In the genomic region with DNA sequence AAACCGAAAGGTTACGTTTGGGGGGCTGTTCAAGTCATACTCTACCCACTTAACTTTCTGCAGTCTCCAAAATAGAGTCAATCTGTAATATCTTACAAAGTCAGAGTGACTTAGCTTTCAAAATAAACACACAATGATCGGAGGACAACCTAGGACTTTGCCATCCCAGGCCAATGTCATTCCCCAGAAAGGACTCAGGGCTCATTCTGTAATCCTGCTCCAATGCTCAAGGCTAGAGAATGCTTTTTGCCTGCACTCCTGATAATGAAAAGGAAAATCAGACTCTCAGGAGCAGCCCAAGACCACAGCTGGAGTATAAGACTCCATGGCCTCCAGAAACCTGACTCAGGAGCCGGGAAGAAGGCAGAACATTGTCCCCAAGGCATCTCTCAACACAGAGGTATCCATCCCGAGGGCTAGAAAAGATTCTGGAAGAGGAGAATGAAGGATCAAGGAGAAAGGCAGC, we compare ENCODE assay signal across 8 cellular contexts. TPM values are rescaled to one million over a fixed set of nuclear protein-coding genes. Genes with fewer than 3 reads are reported as not detected.
DNase-seq lines count a peak whose midpoint lies in the region; ATAC-seq and TF ChIP-seq lines count a peak whose summit lies in the region.

No MANE protein-coding gene starts in this region.

- no peak for DNase-seq in right atrium auricular region (ENCODE audit: low spot score)
- DNase-seq in Right ventricle myocardium superior, result no peak
- DNase-seq in caudate nucleus (lab: John Stamatoyannopoulos, UW), result no peak
- DNase-seq in natural killer cell treated with Interleukin-12 subunit alpha and Interleukin-12 subunit beta and Interleukin-15 and Interleukin-18, amount 100 ng/mL, for 72 hours (ENCODE audit: low spot score), result no peak
- peak in 1 of 2 donors; percentile 3 for DNase-seq in aorta
- no peak for DNase-seq in dermis blood vessel endothelial cell
- no peak for DNase-seq in hypothalamus (lab: John Stamatoyannopoulos, UW)
- DNase-seq in DMS153 (lab: John Stamatoyannopoulos, UW), result no peak

- no peak for TF ChIP-seq CTCF in right atrium auricular region (IDR thresholded peaks at IDR 0.05)

- peak overlapping the region; percentile 91 to 96 for H3K27ac ChIP-seq in right atrium auricular region
- H3K27ac ChIP-seq in caudate nucleus (ENCODE audit: low read depth, low read length), result peak overlapping the region; percentile 68
- H3K27ac ChIP-seq in aorta (ENCODE audit: low read depth in 1 of 2, low read length in 2 of 2), result peak overlapping the region; percentile 58 to 94

- no peaks in the 10 kb centered on the region for H3K9me3 Mint-ChIP-seq in natural killer cell treated with Interleukin-12 subunit alpha and Interleukin-12 subunit beta and Interleukin-15 and Interleukin-18, amount 100 ng/mL, for 72 hours

- no peaks in the 10 kb centered on the region for H3K36me3 ChIP-seq in right atrium auricular region
- H3K36me3 ChIP-seq in aorta (ENCODE audit: control insufficient read depth in 1 of 2, insufficient read depth in 2 of 2, low read length in 1 of 2), result no peaks in the 10 kb centered on the region

- intact Hi-C loops in Right ventricle myocardium superior (cut with DNase I), result loop anchor here (10.0 kb wide), 1 partner anchor 90 kb away; no protein-coding TSS in a partner anchor
- intact Hi-C loops in aorta (cut with DNase I), result no loop called here

- WGBS in aorta, 2 donors, result 28 to 38% methylated on average over 5 of the region's 5 CpGs

- no peaks in the 10 kb centered on the region for H3K9me3 ChIP-seq in right atrium auricular region
- H3K9me3 ChIP-seq in aorta (ENCODE audit: control insufficient read depth, low read length), result no peaks in the 10 kb centered on the region

- H3K4me3 ChIP-seq in right atrium auricular region (no peak overlapping the region), aorta (ENCODE audit: low read length in 2 of 2) (no peak overlapping the region)

- no peaks in the 10 kb centered on the region for H3K27me3 ChIP-seq in right atrium auricular region
- no peaks in the 10 kb centered on the region for H3K27me3 ChIP-seq in aorta (ENCODE audit: control insufficient read depth in 1 of 2, insufficient read depth in 2 of 2, low read length in 1 of 2)

- H3K27me3 Mint-ChIP-seq in natural killer cell treated with Interleukin-12 subunit alpha and Interleukin-12 subunit beta and Interleukin-15 and Interleukin-18, amount 100 ng/mL, for 72 hours, result no peaks in the 10 kb centered on the region

- H3K4me3 Mint-ChIP-seq in natural killer cell treated with Interleukin-12 subunit alpha and Interleukin-12 subunit beta and Interleukin-15 and Interleukin-18, amount 100 ng/mL, for 72 hours, result no peak overlapping the region

- H3K27ac Mint-ChIP-seq in natural killer cell treated with Interleukin-12 subunit alpha and Interleukin-12 subunit beta and Interleukin-15 and Interleukin-18, amount 100 ng/mL, for 72 hours, result peak overlapping the region; percentile 72 to 77

- peaks cover 41 to 57% of the 10 kb centered on the region in 2 donors for H3K4me1 Mint-ChIP-seq in natural killer cell treated with Interleukin-12 subunit alpha and Interleukin-12 subunit beta and Interleukin-15 and Interleukin-18, amount 100 ng/mL, for 72 hours (ENCODE audit: low read depth in 2 of 2)

- H3K4me1 ChIP-seq in right atrium auricular region (peaks cover 0 to 86% of the 10 kb centered on the region in 2 donors), aorta (ENCODE audit: control insufficient read depth in 1 of 2, insufficient read depth in 2 of 2, low read length in 2 of 2) (peaks cover 10% of the 10 kb centered on the region in 2 donors)

- ATAC-seq in Right ventricle myocardium superior (ENCODE audit: poor library complexity) (no peak), aorta (ENCODE audit: low FRiP score) (no peak)
- no peak for ATAC-seq in natural killer cell treated with Interleukin-12 subunit alpha and Interleukin-12 subunit beta and Interleukin-15 and Interleukin-18, amount 100 ng/mL, for 72 hours

- H3K36me3 Mint-ChIP-seq in natural killer cell treated with Interleukin-12 subunit alpha and Interleukin-12 subunit beta and Interleukin-15 and Interleukin-18, amount 100 ng/mL, for 72 hours, result no peaks in the 10 kb centered on the region

RNA-seq across cellular contexts. Expression of a gene that starts 28.5 kb away (rescaled TPM):
- total RNA-seq in right atrium auricular region, result 10 to 100 TPM; 27.2 to 37.0 TPM
- total RNA-seq in Right ventricle myocardium superior, result 32.0 TPM
- total RNA-seq in natural killer cell treated with Interleukin-12 subunit alpha and Interleukin-12 subunit beta and Interleukin-15 and Interleukin-18, amount 100 ng/mL, for 72 hours, result 10 to 100 TPM; 30.9 to 35.7 TPM
- 10 to 100 TPM; 23.3 to 32.3 TPM for total RNA-seq in aorta
- polyA plus RNA-seq in aorta, result 10 to 100 TPM; 19.7 to 22.3 TPM
- 33.5 and 38.3 TPM in 2 replicates for total RNA-seq in dermis blood vessel endothelial cell

RNA-seq across cellular contexts. Expression of a gene that starts 28.8 kb away (rescaled TPM):
- total RNA-seq in right atrium auricular region (100 to 1,000 TPM; 139 to 163 TPM), Right ventricle myocardium superior (242 TPM), aorta (10 to 100 TPM; 70.7 to 75.7 TPM), dermis blood vessel endothelial cell (51.5 and 54.5 TPM in 2 replicates)
- 10 to 100 TPM; 39.6 to 79.3 TPM for total RNA-seq in natural killer cell treated with Interleukin-12 subunit alpha and Interleukin-12 subunit beta and Interleukin-15 and Interleukin-18, amount 100 ng/mL, for 72 hours
- 100 to 1,000 TPM; 165 to 281 TPM for polyA plus RNA-seq in aorta

RNA-seq across cellular contexts. Expression of a gene that starts 29.1 kb away (rescaled TPM):
- 100 to 1,000 TPM; 100 to 136 TPM for total RNA-seq in right atrium auricular region
- 54.8 TPM for total RNA-seq in Right ventricle myocardium superior
- 100 to 1,000 TPM; 189 to 207 TPM for total RNA-seq in natural killer cell treated with Interleukin-12 subunit alpha and Interleukin-12 subunit beta and Interleukin-15 and Interleukin-18, amount 100 ng/mL, for 72 hours
- total RNA-seq in aorta, result 100 to 1,000 TPM; 104 to 126 TPM
- polyA plus RNA-seq in aorta, result 10 to 100 TPM; 55.9 to 96.5 TPM
- 146 and 173 TPM in 2 replicates for total RNA-seq in dermis blood vessel endothelial cell
